Comparison of ENCODE assay signal across 19 cellular contexts in genomic region chr3:43919067-43919466, GRCh38.
A peak's percentile ranks its signal among the peaks of the same experiment; 100 is the strongest.
DNase-seq lines count a peak whose midpoint lies in the region; ATAC-seq, FAIRE-seq and TF ChIP-seq lines count a peak whose summit lies in the region.
"Had no signal": no experiment of that assay in that cellular context is flagged by ENCODE, and none has a peak within 500 bp of the region (broad histone marks: within the 10 kb centered on the region; RNA-seq: fewer than 3 reads in every experiment).

No MANE protein-coding gene starts in this region.

- TF ChIP-seq CTCF in bronchial epithelial cell (IDR thresholded peaks at IDR 0.05; ENCODE audit: insufficient read depth, low read length, severe bottlenecking), result no peak
- no peak for TF ChIP-seq CTCF in CD4-positive, alpha-beta T cell (IDR thresholded peaks at IDR 0.05)
- no peak for TF ChIP-seq CTCF in thyroid gland (IDR thresholded peaks at IDR 0.05)
- no peak for TF ChIP-seq CTCF in CD8-positive, alpha-beta T cell (IDR thresholded peaks at IDR 0.05)

- H2AFZ ChIP-seq in GM23248, result peak overlapping the region; percentile 18; the same call in 1 of the 2 replicates

- TF ChIP-seq POLR2A in thyroid gland (IDR thresholded peaks at IDR 0.05), result no peak

- H3K4me1 Mint-ChIP-seq in CD4-positive, alpha-beta T cell (ENCODE audit: low read depth), result no peaks in the 10 kb centered on the region
- no peaks in the 10 kb centered on the region for H3K4me1 Mint-ChIP-seq in CD8-positive, alpha-beta T cell (ENCODE audit: low read depth)
- H3K4me1 Mint-ChIP-seq: activated naive CD8-positive, alpha-beta T cell treated with anti-CD3 and anti-CD28 coated beads for 36 hours had no signal

- in situ Hi-C loops in GM23248 (cut with MboI), result no loop called here

- CTCF ChIA-PET in CD4-positive, alpha-beta T cell (lab: Charles Lee), result no interaction called here
- CTCF ChIA-PET in CD8-positive, alpha-beta T cell (lab: Charles Lee), result no interaction called here

- H3K9me3 Mint-ChIP-seq in CD4-positive, alpha-beta T cell, result no peaks in the 10 kb centered on the region
- H3K9me3 Mint-ChIP-seq in CD8-positive, alpha-beta T cell, result no peaks in the 10 kb centered on the region
- H3K9me3 Mint-ChIP-seq: activated CD4-positive, alpha-beta memory T cell treated with anti-CD3 and anti-CD28 coated beads for 36 hours; activated naive CD8-positive, alpha-beta T cell treated with anti-CD3 and anti-CD28 coated beads for 36 hours had no signal

- H3K9ac ChIP-seq in GM23248, result no peak overlapping the region
- H3K9ac ChIP-seq: KMS-11, SK-N-SH had no signal

- H3K9me3 ChIP-seq in GM23248 (ENCODE audit: low read depth), result no peaks in the 10 kb centered on the region
- H3K9me3 ChIP-seq in CD4-positive, alpha-beta T cell (ENCODE audit: control insufficient read depth, low read length), result no peaks in the 10 kb centered on the region
- no peaks in the 10 kb centered on the region for H3K9me3 ChIP-seq in thyroid gland
- no peaks in the 10 kb centered on the region for H3K9me3 ChIP-seq in CD8-positive, alpha-beta T cell (ENCODE audit: low read length)
- H3K9me3 ChIP-seq: SK-N-SH had no signal

- no peak overlapping the region for H3K27ac Mint-ChIP-seq in CD4-positive, alpha-beta T cell
- H3K27ac Mint-ChIP-seq in CD8-positive, alpha-beta T cell, result no peak overlapping the region
- H3K27ac Mint-ChIP-seq: activated CD4-positive, alpha-beta memory T cell treated with anti-CD3 and anti-CD28 coated beads for 36 hours; activated naive CD8-positive, alpha-beta T cell treated with anti-CD3 and anti-CD28 coated beads for 36 hours; CD4-positive, alpha-beta memory T cell; stimulated activated naive B cell treated with anti-CD40 and anti-IgM and Interleukin-4, amounts not matched to agents 10 μg/mL and 1 μg/mL and 100 μg/mL, for 72 hours; type B pancreatic cell had no signal

- H3F3A ChIP-seq in GM23248 (ENCODE audit: insufficient read depth), result peaks cover 3% of the 10 kb centered on the region; the same call in 1 of the 2 replicates

- H3K9me2 ChIP-seq in GM23248 (ENCODE audit: insufficient read depth), result no peaks in the 10 kb centered on the region
- H3K9me2 ChIP-seq: SK-N-SH had no signal

- H3K36me3 ChIP-seq in GM23248 (ENCODE audit: low read depth), result no peaks in the 10 kb centered on the region
- H3K36me3 ChIP-seq in bronchial epithelial cell (ENCODE audit: control insufficient read depth, insufficient read depth, low read length), result no peaks in the 10 kb centered on the region
- H3K36me3 ChIP-seq in thyroid gland, result no peaks in the 10 kb centered on the region
- no peaks in the 10 kb centered on the region for H3K36me3 ChIP-seq in CD8-positive, alpha-beta T cell (ENCODE audit: insufficient read depth, low read length)

- peaks cover 41% of the 10 kb centered on the region for H3K27me3 Mint-ChIP-seq in CD4-positive, alpha-beta T cell
- H3K27me3 Mint-ChIP-seq in CD8-positive, alpha-beta T cell (ENCODE audit: low read depth), result peaks cover 33% of the 10 kb centered on the region

- no peak for ATAC-seq in HG03196 (IDR thresholded peaks at IDR 0.05; ENCODE audit: unreplicated experiment)
- ATAC-seq in CD4-positive, alpha-beta T cell (ENCODE audit: poor library complexity), result no peak
- ATAC-seq in CD8-positive, alpha-beta T cell, result no peak
- ATAC-seq: stimulated activated naive B cell treated with anti-CD40 and anti-IgM and Interleukin-4, amounts not matched to agents 10 μg/mL and 1 μg/mL and 100 μg/mL, for 72 hours had no signal

- DNase-seq in GM23248 (peak; percentile 51), NOMO-1 (lab: John Stamatoyannopoulos, UW; ENCODE audit: unreplicated experiment in 2 of 2) (peak; percentile 36 to 78), bronchial epithelial cell (ENCODE audit: low read depth) (peak; percentile 57), renal cortical epithelial cell (ENCODE audit: low read depth) (peak; percentile 65), thyroid gland (no peak)
- DNase-seq in CD4-positive, alpha-beta T cell, result no peak
- no peak for DNase-seq in CD8-positive, alpha-beta T cell
- DNase-seq: activated CD4-positive, alpha-beta memory T cell treated with anti-CD3 and anti-CD28 coated beads for 36 hours; activated naive CD8-positive, alpha-beta T cell treated with anti-CD3 and anti-CD28 coated beads for 36 hours; activated T-cell treated with anti-CD3 and anti-CD28 coated beads, Interleukin-2, amount 50 U/mL, for 48 hours; CD4-positive, alpha-beta memory T cell; DND-41; NCI-H187; NCI-H446 treated with DMSO at 0.1 percent for 48 hours; SK-N-SH; stimulated activated naive B cell treated with anti-CD40 and anti-IgM and Interleukin-4, amounts not matched to agents 10 μg/mL and 1 μg/mL and 100 μg/mL, for 72 hours had no signal

- H3K4me3 ChIP-seq in GM23248 (no peak overlapping the region), bronchial epithelial cell (ENCODE audit: low read depth, low read length) (no peak overlapping the region), thyroid gland (replicated peaks in 1 of 3) (no peak overlapping the region)
- no peak overlapping the region for H3K4me3 ChIP-seq in CD8-positive, alpha-beta T cell (ENCODE audit: low read depth, low read length)

- no peaks in the 10 kb centered on the region for H3K79me2 ChIP-seq in GM23248 (ENCODE audit: insufficient read depth)

- no peak overlapping the region for H3K4me3 Mint-ChIP-seq in CD4-positive, alpha-beta T cell
- no peak overlapping the region for H3K4me3 Mint-ChIP-seq in CD8-positive, alpha-beta T cell
- H3K4me3 Mint-ChIP-seq: activated CD4-positive, alpha-beta memory T cell treated with anti-CD3 and anti-CD28 coated beads for 36 hours; activated naive CD8-positive, alpha-beta T cell treated with anti-CD3 and anti-CD28 coated beads for 36 hours; CD4-positive, alpha-beta memory T cell; stimulated activated naive B cell treated with anti-CD40 and anti-IgM and Interleukin-4, amounts not matched to agents 10 μg/mL and 1 μg/mL and 100 μg/mL, for 72 hours; type B pancreatic cell had no signal

- FAIRE-seq in bronchial epithelial cell (lab: Jason Lieb, UNC), result no peak

- intact Hi-C loops in CD4-positive, alpha-beta T cell (cut with DNase I, micrococcal nuclease), result no loop called here
- intact Hi-C loops in thyroid gland (cut with DNase I), result no loop called here
- intact Hi-C loops in CD8-positive, alpha-beta T cell (cut with DNase I, micrococcal nuclease), result no loop called here

- peak overlapping the region; percentile 14 for H3K4me2 ChIP-seq in GM23248 (ENCODE audit: unreplicated experiment)
- H3K4me2 ChIP-seq: KMS-11, SK-N-SH had no signal

- H3K4me1 ChIP-seq in GM23248 (ENCODE audit: insufficient read depth), result peaks cover 8% of the 10 kb centered on the region
- peaks cover 5 to 36% of the 10 kb centered on the region in 2 donors for H3K4me1 ChIP-seq in thyroid gland
- no peaks in the 10 kb centered on the region for H3K4me1 ChIP-seq in CD8-positive, alpha-beta T cell (ENCODE audit: insufficient read depth, low read length)

- POLR2A ChIA-PET in CD4-positive, alpha-beta T cell (lab: Charles Lee), result no interaction called here
- POLR2A ChIA-PET in CD8-positive, alpha-beta T cell (lab: Charles Lee), result no interaction called here

- H3K27ac ChIP-seq in GM23248 (no peak overlapping the region), thyroid gland (no peak overlapping the region)
- no peak overlapping the region for H3K27ac ChIP-seq in CD4-positive, alpha-beta T cell (ENCODE audit: low read depth, low read length)
- H3K27ac ChIP-seq in CD8-positive, alpha-beta T cell (ENCODE audit: low read depth, low read length), result no peak overlapping the region
- H3K27ac ChIP-seq: KMS-11 had no signal

- no peaks in the 10 kb centered on the region for H4K20me1 ChIP-seq in GM23248 (ENCODE audit: insufficient read depth)

- H3K36me3 Mint-ChIP-seq in CD4-positive, alpha-beta T cell (ENCODE audit: low read depth), result no peaks in the 10 kb centered on the region
- H3K36me3 Mint-ChIP-seq in CD8-positive, alpha-beta T cell, result no peaks in the 10 kb centered on the region
- H3K36me3 Mint-ChIP-seq: activated CD4-positive, alpha-beta memory T cell treated with anti-CD3 and anti-CD28 coated beads for 36 hours; activated naive CD8-positive, alpha-beta T cell treated with anti-CD3 and anti-CD28 coated beads for 36 hours; CD4-positive, alpha-beta memory T cell; stimulated activated naive B cell treated with anti-CD40 and anti-IgM and Interleukin-4, amounts not matched to agents 10 μg/mL and 1 μg/mL and 100 μg/mL, for 72 hours; type B pancreatic cell had no signal

- 35 to 41% methylated on average over 6 of the region's 6 CpGs for WGBS in GM23248 (ENCODE audit: low coverage in 1 of 2, low lambda C conversion rate in 2 of 2, missing lambda C conversion rate in 2 of 2), 2 experiments
- WGBS in thyroid gland, 2 donors, result 72 to 78% methylated on average over 6 of the region's 6 CpGs

- H3K27me3 ChIP-seq in GM23248 (replicated peaks; ENCODE audit: insufficient read depth) (peaks cover 12% of the 10 kb centered on the region; the same call in 1 of the 2 replicates), bronchial epithelial cell (ENCODE audit: control insufficient read depth, insufficient read depth, low read length) (no peaks in the 10 kb centered on the region), thyroid gland (no peaks in the 10 kb centered on the region)
- H3K27me3 ChIP-seq in CD4-positive, alpha-beta T cell (ENCODE audit: control insufficient read depth, insufficient read depth, low read length), result peaks cover 36% of the 10 kb centered on the region
- H3K27me3 ChIP-seq in CD8-positive, alpha-beta T cell (ENCODE audit: insufficient read depth, low read length), result no peaks in the 10 kb centered on the region

Comparison
In these comparisons a context has a peak if more than half of its experiments do, and no peak if none do; other contexts are left out.
1. DNase-seq: peak in GM23248 (single experiment), NOMO-1 (2 of 2), bronchial epithelial cell (single experiment) and renal cortical epithelial cell (single experiment); none in CD4-positive, alpha-beta T cell (0 of 10), thyroid gland (0 of 2) and CD8-positive, alpha-beta T cell (0 of 7).